ENCODE assay signal across 21 cellular contexts in genomic region chr2:62938126-62938525, GRCh38.
DNase-seq lines count a peak whose midpoint lies in the region; ATAC-seq and TF ChIP-seq lines count a peak whose summit lies in the region.
"Had no signal": no experiment of that assay in that cellular context is flagged by ENCODE, and none has a peak within 500 bp of the region (broad histone marks: within the 10 kb centered on the region; RNA-seq: fewer than 3 reads in every experiment).

No MANE protein-coding gene starts in this region.

- no peaks in the 10 kb centered on the region for H3K27me3 Mint-ChIP-seq in HFFc6 (ENCODE audit: insufficient read depth)

- DNase-seq in AG08395 (ENCODE audit: low spot score), result peak; percentile 32
- peak; percentile 23 for DNase-seq in HFFc6
- DNase-seq in astrocyte of the hippocampus (ENCODE audit: low read depth, low spot score), result peak; percentile 58
- DNase-seq in myocyte (ENCODE audit: low read depth), result peak; percentile 29
- DNase-seq in activated gamma-delta T cell treated with Interleukin-2 at 50 U/mL for 16 hours, result no peak
- DNase-seq in NOMO-1 treated with DMSO at 0.1 percent for 48 hours (lab: John Stamatoyannopoulos, UW; ENCODE audit: unreplicated experiment), result no peak
- DNase-seq in brain microvascular endothelial cell, result no peak
- DNase-seq: CD8-positive, alpha-beta T cell; DMS79; GDM1; NCI-H1436; NCI-H2029; NCI-H2171 treated with DMSO at 0.1 percent for 48 hours; NCI-H510A; NCI-H774; PC-3 had no signal

- peaks cover 46% of the 10 kb centered on the region for H3K4me1 Mint-ChIP-seq in HFFc6 (ENCODE audit: low read depth)

- H3K36me3 ChIP-seq in brain microvascular endothelial cell (replicated peaks), result no peaks in the 10 kb centered on the region
- H3K36me3 ChIP-seq: BLaER1, SJSA1 had no signal

- in situ Hi-C loops in brain microvascular endothelial cell (cut with HindIII; ENCODE audit: low pct_ligation_motif_present, low sequenced_read_pairs), result no loop called here

- no peak for TF ChIP-seq CTCF in HFFc6 (IDR thresholded peaks at IDR 0.05)
- no peak for TF ChIP-seq CTCF in brain microvascular endothelial cell (IDR thresholded peaks at IDR 0.05; ENCODE audit: low read depth, low read length, missing control alignments)

- H3K27ac Mint-ChIP-seq in HFFc6, result peak overlapping the region; percentile 63
- H3K27ac Mint-ChIP-seq: CD8-positive, alpha-beta T cell had no signal

- no peak for ATAC-seq in HG03439 (IDR thresholded peaks at IDR 0.05; ENCODE audit: unreplicated experiment)
- ATAC-seq: CD8-positive, alpha-beta T cell; K562; PC-3 had no signal

- peak overlapping the region; percentile 12; the same call in 1 of the 2 replicates for H3K4me3 Mint-ChIP-seq in HFFc6
- H3K4me3 Mint-ChIP-seq: CD8-positive, alpha-beta T cell had no signal

- no peak overlapping the region for H3K4me3 ChIP-seq in brain microvascular endothelial cell (ENCODE audit: low read depth, low read length)
- H3K4me3 ChIP-seq: BLaER1, K562, SJSA1 had no signal

- H3K36me3 Mint-ChIP-seq in HFFc6 (ENCODE audit: low read depth), result peaks cover 13% of the 10 kb centered on the region

- no peaks in the 10 kb centered on the region for H3K9me3 Mint-ChIP-seq in HFFc6
- H3K9me3 Mint-ChIP-seq: CD8-positive, alpha-beta T cell had no signal

- H3K27me3 ChIP-seq in brain microvascular endothelial cell (replicated peaks), result no peaks in the 10 kb centered on the region
- H3K27me3 ChIP-seq: BLaER1, SJSA1 had no signal

- no peak overlapping the region for H3K27ac ChIP-seq in brain microvascular endothelial cell
- H3K27ac ChIP-seq: 22Rv1, BLaER1, SJSA1 had no signal

Comparison
In these comparisons a context has a peak if more than half of its experiments do, and no peak if none do; other contexts are left out.
1. DNase-seq: peak in AG08395 (single experiment), HFFc6 (single experiment), astrocyte of the hippocampus (single experiment) and myocyte (single experiment); none in activated gamma-delta T cell treated with Interleukin-2 at 50 U/mL for 16 hours (single experiment), NOMO-1 treated with DMSO at 0.1 percent for 48 hours (single experiment) and brain microvascular endothelial cell (single experiment).